Comparison of ENCODE assay signal across 8 cellular contexts in genomic region chr18:30499721-30500120, GRCh38.
"Had no signal": no experiment of that assay in that cellular context is flagged by ENCODE, and none has a peak within 500 bp of the region (broad histone marks: within the 10 kb centered on the region; RNA-seq: fewer than 3 reads in every experiment).

No MANE protein-coding gene starts in this region.

- DNase-seq: GM23248, GOT3, H7, HFFc6, KG1 had no signal

- ATAC-seq: HCT116 had no signal

- H3K4me3 ChIP-seq: GM23248, HAP-1 had no signal

- H3K27ac ChIP-seq: GM23248 had no signal

- H3K36me3 ChIP-seq: HAP-1 had no signal

- FAIRE-seq: HTR-8/SVneo had no signal

- H3K9me3 ChIP-seq: HAP-1 had no signal

- H3K4me1 ChIP-seq: HAP-1 had no signal

- H3K9ac ChIP-seq: GM23248 had no signal

- H2AFZ ChIP-seq: GM23248 had no signal
